In genomic region chr11:95950905-95951304, GRCh38 we compare ENCODE assay signal across 8 cellular contexts.
"Had no signal": no experiment of that assay in that cellular context is flagged by ENCODE, and none has a peak within 500 bp of the region (broad histone marks: within the 10 kb centered on the region; RNA-seq: fewer than 3 reads in every experiment).

No MANE protein-coding gene starts in this region.

- H3K36me3 ChIP-seq: HAP-1 had no signal

- H3K9me3 ChIP-seq: HAP-1 had no signal

- H3K27ac ChIP-seq: GM23248, HL-60 had no signal

- H3K9ac ChIP-seq: GM23248 had no signal

- H3K4me3 ChIP-seq: GM23248, HAP-1 had no signal

- DNase-seq: GM23248, GOT3, H7, HFFc6, KG1 had no signal

- H3K4me1 ChIP-seq: HAP-1 had no signal

- H2AFZ ChIP-seq: GM23248 had no signal

- ATAC-seq: HCT116 had no signal
